In genomic region chr15:41989573-41990242, GRCh38 we compare ENCODE assay signal across 8 cellular contexts. TPM values are rescaled to one million over a fixed set of nuclear protein-coding genes. Genes with fewer than 3 reads are reported as not detected.
DNase-seq lines count a peak whose midpoint lies in the region; ATAC-seq and TF ChIP-seq lines count a peak whose summit lies in the region.

No MANE protein-coding gene starts in this region.

- no peaks in the 10 kb centered on the region for H3K27me3 Mint-ChIP-seq in CD8-positive, alpha-beta memory T cell
- no peaks in the 10 kb centered on the region for H3K27me3 Mint-ChIP-seq in endodermal cell (ENCODE audit: insufficient read depth)
- peaks cover 14% of the 10 kb centered on the region for H3K27me3 Mint-ChIP-seq in mesothelial cell of epicardium (ENCODE audit: low read depth)

- no peaks in the 10 kb centered on the region for H3K9me3 ChIP-seq in CD8-positive, alpha-beta memory T cell (ENCODE audit: low read length)
- H3K9me3 ChIP-seq in endodermal cell (ENCODE audit: control insufficient read depth, low read length) = no peaks in the 10 kb centered on the region

- no peak overlapping the region for H3K27ac ChIP-seq in CD8-positive, alpha-beta memory T cell (ENCODE audit: low read depth, low read length)
- H3K27ac ChIP-seq in endodermal cell (ENCODE audit: low read depth, low read length) = no peak overlapping the region

- H3K9ac ChIP-seq in endodermal cell (ENCODE audit: extremely low read depth, low read length, poor library complexity, severe bottlenecking) = no peak overlapping the region

- POLR2A ChIA-PET in CD8-positive, alpha-beta memory T cell (lab: Charles Lee) = no interaction called here

- no peak overlapping the region for H3K4me3 ChIP-seq in CD8-positive, alpha-beta memory T cell (ENCODE audit: low read length)
- H3K4me3 ChIP-seq in H7 (ENCODE audit: insufficient read depth, low read depth, low read length) (no peak overlapping the region), endodermal cell (ENCODE audit: low read length) (no peak overlapping the region)

- no peaks in the 10 kb centered on the region for H3K36me3 ChIP-seq in CD8-positive, alpha-beta memory T cell (ENCODE audit: insufficient read depth, low read length)
- H3K36me3 ChIP-seq in H7 (replicated peaks; ENCODE audit: control insufficient read depth, insufficient read depth, low read length) (no peaks in the 10 kb centered on the region), endodermal cell (ENCODE audit: control insufficient read depth, insufficient read depth, low read length) (no peaks in the 10 kb centered on the region)

- no peak overlapping the region for H3K4me3 Mint-ChIP-seq in CD8-positive, alpha-beta memory T cell
- H3K4me3 Mint-ChIP-seq in endodermal cell (no peak overlapping the region), mesothelial cell of epicardium (no peak overlapping the region)

- no peaks in the 10 kb centered on the region for H3K9me3 Mint-ChIP-seq in CD8-positive, alpha-beta memory T cell
- H3K9me3 Mint-ChIP-seq in endodermal cell = no peaks in the 10 kb centered on the region
- H3K9me3 Mint-ChIP-seq in mesothelial cell of epicardium = no peaks in the 10 kb centered on the region

- H3K4me1 Mint-ChIP-seq in CD8-positive, alpha-beta memory T cell = no peaks in the 10 kb centered on the region
- H3K4me1 Mint-ChIP-seq in endodermal cell (peaks cover 3% of the 10 kb centered on the region), mesothelial cell of epicardium (no peaks in the 10 kb centered on the region)

- DNase-seq in CD8-positive, alpha-beta memory T cell = peak; percentile 61 to 80 (median 68)
- DNase-seq in H7 (peak; percentile 96), NCI-H748 treated with DMSO at 0.1 percent for 48 hours (lab: John Stamatoyannopoulos, UW) (peak; percentile 2), endodermal cell (peak; percentile 99), mesothelial cell of epicardium (ENCODE audit: low spot score in 2 of 2, unreplicated experiment in 2 of 2) (peak; percentile 63 to 96)
- DNase-seq in activated CD8-positive, alpha-beta memory T cell treated with anti-CD3 and anti-CD28 coated beads for 4 hours (ENCODE audit: low read depth in 2 of 2) = peak; percentile 56 to 68
- peak; percentile 77 to 87 for DNase-seq in stimulated activated CD8-positive, alpha-beta memory T cell treated with anti-CD3 and anti-CD28 coated beads, Interleukin-2, amount 100 ng/mL, for 48 hours (ENCODE audit: low read depth in 2 of 2)

- no peaks in the 10 kb centered on the region for H3K27me3 ChIP-seq in CD8-positive, alpha-beta memory T cell (ENCODE audit: insufficient read depth, low read length, poor library complexity, severe bottlenecking)
- H3K27me3 ChIP-seq in H7 (ENCODE audit: control insufficient read depth, insufficient read depth, low read length) (no peaks in the 10 kb centered on the region), endodermal cell (ENCODE audit: control insufficient read depth, insufficient read depth, low read length, poor library complexity, severe bottlenecking) (no peaks in the 10 kb centered on the region)

- no peak overlapping the region for H3K27ac Mint-ChIP-seq in CD8-positive, alpha-beta memory T cell
- H3K27ac Mint-ChIP-seq in endodermal cell = no peak overlapping the region
- H3K27ac Mint-ChIP-seq in mesothelial cell of epicardium = no peak overlapping the region

- H3K4me1 ChIP-seq in CD8-positive, alpha-beta memory T cell (ENCODE audit: insufficient read depth, low read length) = no peaks in the 10 kb centered on the region
- peaks cover under 1% of the 10 kb centered on the region for H3K4me1 ChIP-seq in endodermal cell (ENCODE audit: control insufficient read depth, insufficient read depth, low read length)

- CTCF ChIA-PET in CD8-positive, alpha-beta memory T cell (lab: Charles Lee) = interaction anchor here (0.6 to 3.2 kb wide), 23 partner anchors 10 to 662 kb away, joined by 3 to 17 read pairs (median 4); partner anchors contain the start of genes EHD4, MAPKBP1 and MGA

- TF ChIP-seq CTCF in endodermal cell (conservative IDR thresholded peaks at IDR 0.05) = peak; percentile 99
- peak; percentile 86 for TF ChIP-seq CTCF in mesothelial cell of epicardium (IDR thresholded peaks at IDR 0.05; ENCODE audit: unreplicated experiment)

- WGBS in endodermal cell (ENCODE audit: insufficient coverage in 1 of 2, insufficient read length in 1 of 2), 2 experiments = 33 to 38% methylated on average over 7 to 9 of the region's 9 CpGs

- no peak for ATAC-seq in GM18861 (IDR thresholded peaks at IDR 0.05; ENCODE audit: unreplicated experiment)

- H3K36me3 Mint-ChIP-seq in CD8-positive, alpha-beta memory T cell = no peaks in the 10 kb centered on the region
- no peaks in the 10 kb centered on the region for H3K36me3 Mint-ChIP-seq in endodermal cell (ENCODE audit: low read depth)
- no peaks in the 10 kb centered on the region for H3K36me3 Mint-ChIP-seq in mesothelial cell of epicardium

RNA-seq across cellular contexts. Expression of gene EHD4, which starts 17.4 kb away (rescaled TPM):
- total RNA-seq in CD8-positive, alpha-beta memory T cell = 10 to 100 TPM; 24.2 to 26.4 TPM
- polyA plus RNA-seq in CD8-positive, alpha-beta memory T cell = 11.2 TPM
- 22.0 and 22.2 TPM in 2 replicates for total RNA-seq in H7 (2014; rRNA removed; shearing (Covaris generic))
- 10 to 100 TPM; 16.9 to 17.3 TPM for total RNA-seq in endodermal cell
- 6.8 TPM for polyA plus RNA-seq in endodermal cell (2013, experiment 1 of 2)
- 7.0 TPM for polyA plus RNA-seq in endodermal cell (2013, experiment 2 of 2)
- 14.5 to 16.1 TPM (median 15.8 TPM) in 3 replicates for total RNA-seq in mesothelial cell of epicardium

RNA-seq across cellular contexts. Expression of gene PLA2G4E, which starts 31.1 kb away (rescaled TPM):
- not detected for total RNA-seq in CD8-positive, alpha-beta memory T cell
- polyA plus RNA-seq in CD8-positive, alpha-beta memory T cell = not detected
- not detected in 2 replicates for total RNA-seq in H7 (2014; rRNA removed; shearing (Covaris generic))
- total RNA-seq in endodermal cell (not detected), mesothelial cell of epicardium (not detected in 3 replicates)
- polyA plus RNA-seq in endodermal cell (2013, experiment 1 of 2) = not detected
- polyA plus RNA-seq in endodermal cell (2013, experiment 2 of 2) = not detected

Comparison
In these comparisons a context has a peak if more than half of its experiments do, and no peak if none do; other contexts are left out.
1. DNase-seq: peak in every context shown above with its lines; median percentile 99 in endodermal cell; 96 in H7; 82 in stimulated activated CD8-positive, alpha-beta memory T cell treated with anti-CD3 and anti-CD28 coated beads, Interleukin-2, amount 100 ng/mL, for 48 hours; 80 in mesothelial cell of epicardium; 68 in CD8-positive, alpha-beta memory T cell; 62 in activated CD8-positive, alpha-beta memory T cell treated with anti-CD3 and anti-CD28 coated beads for 4 hours; 2 in NCI-H748 treated with DMSO at 0.1 percent for 48 hours.